ENCODE assay signal across 18 cellular contexts in the genomic region with DNA sequence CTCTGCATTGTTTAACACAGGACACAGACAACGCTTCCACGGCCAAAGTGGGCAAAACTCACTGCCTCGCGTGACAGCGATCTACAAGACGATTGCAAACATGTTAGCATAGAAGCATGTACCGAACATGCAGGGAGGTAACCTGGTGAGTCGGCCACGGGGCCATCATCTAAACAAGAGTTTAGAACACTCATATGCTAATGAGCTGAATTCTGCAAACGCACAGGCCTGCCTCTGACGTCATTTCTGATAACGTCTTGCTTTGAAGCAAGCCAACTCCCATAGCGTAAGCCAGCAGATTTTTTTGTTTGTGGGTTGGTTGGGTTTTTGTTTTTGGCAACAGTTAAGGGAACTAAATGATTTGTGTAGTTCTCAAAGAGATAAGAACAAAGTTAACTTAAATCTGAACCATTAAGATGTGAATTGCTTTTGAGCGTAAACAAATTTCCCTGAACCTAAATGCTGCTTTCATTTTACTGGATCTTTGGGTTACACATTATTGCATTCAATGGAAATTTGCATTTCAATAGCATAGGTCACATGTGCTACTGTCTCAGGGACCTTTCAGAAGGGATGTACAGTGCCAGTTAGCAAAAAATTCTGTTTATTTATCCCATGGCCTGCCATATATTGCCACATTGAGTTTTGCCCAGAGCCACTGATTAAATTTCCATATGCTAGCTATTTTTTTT.
A peak's percentile ranks its signal among the peaks of the same experiment; 100 is the strongest.
DNase-seq lines count a peak whose midpoint lies in the region; ATAC-seq and TF ChIP-seq lines count a peak whose summit lies in the region.
"Had no signal": no experiment of that assay in that cellular context is flagged by ENCODE, and none has a peak within 500 bp of the region (broad histone marks: within the 10 kb centered on the region; RNA-seq: fewer than 3 reads in every experiment).

No MANE protein-coding gene starts in this region.

- no peak overlapping the region for H2BK5ac ChIP-seq in mesendoderm (ENCODE audit: low read length)

- peaks cover 37% of the 10 kb centered on the region for H3K4me1 Mint-ChIP-seq in glutamatergic neuron (ENCODE audit: low read depth, unreplicated experiment)

- H4K5ac ChIP-seq in mesendoderm (ENCODE audit: low read length): no peak overlapping the region

- H3K27me3 ChIP-seq in testis (no peaks in the 10 kb centered on the region), mesendoderm (ENCODE audit: insufficient read depth, low read length, poor library complexity) (peaks cover under 1% of the 10 kb centered on the region)

- no peak overlapping the region for H3K4me3 ChIP-seq in testis
- no peak overlapping the region for H3K4me3 ChIP-seq in mesendoderm (ENCODE audit: low read length)

- no peak for TF ChIP-seq POLR2A in testis (IDR thresholded peaks at IDR 0.05)

- H2BK15ac ChIP-seq in mesendoderm (replicated peaks; ENCODE audit: low read depth): no peak overlapping the region

- H3K79me1 ChIP-seq in mesendoderm (ENCODE audit: low read length): no peaks in the 10 kb centered on the region

- H3K56ac ChIP-seq in mesendoderm (ENCODE audit: low read length): no peak overlapping the region

- no peak for TF ChIP-seq CTCF in glutamatergic neuron (IDR thresholded peaks at IDR 0.05; ENCODE audit: partially characterized antibody, unreplicated experiment)
- TF ChIP-seq CTCF in testis (IDR thresholded peaks at IDR 0.05): no peak

- H3K4me1 ChIP-seq in testis (peaks cover 4% of the 10 kb centered on the region), mesendoderm (ENCODE audit: control insufficient read depth, low read depth, low read length) (no peaks in the 10 kb centered on the region)

- 50 to 56% methylated on average over 14 of the region's 14 CpGs for WGBS in testis, 2 donors
- no CpG with 5 or more reads among the region's 14 CpGs for WGBS in mesendoderm (ENCODE audit: extremely low coverage, insufficient coverage, low lambda C conversion rate)

- no peaks in the 10 kb centered on the region for H3K36me3 ChIP-seq in testis (ENCODE audit: low read depth, missing control alignments)
- H3K36me3 ChIP-seq in mesendoderm (ENCODE audit: control insufficient read depth, insufficient read depth, low read length): no peaks in the 10 kb centered on the region

- peaks cover 9% of the 10 kb centered on the region for H3K27me3 Mint-ChIP-seq in glutamatergic neuron (ENCODE audit: unreplicated experiment)

- intact Hi-C loops in left ventricle myocardium superior (cut with micrococcal nuclease) (no loop called here), Right ventricle myocardium inferior (cut with DNase I) (loop anchor here (5.0 kb wide), 1 partner anchor 185 kb away; a partner anchor contains a TSS), testis (cut with DNase I; ENCODE audit: low total_unique reads) (loop anchor here (10.0 kb wide), 1 partner anchor 123 kb away; no protein-coding TSS in a partner anchor)

- no peak overlapping the region for H3K4ac ChIP-seq in mesendoderm (ENCODE audit: low read depth, low read length)

- H3K27ac ChIP-seq in testis: no peak overlapping the region
- H3K27ac ChIP-seq in mesendoderm (ENCODE audit: low read depth, low read length): no peak overlapping the region

- H2AK5ac ChIP-seq in mesendoderm (ENCODE audit: low read length): no peak overlapping the region

- no peak overlapping the region for H3K18ac ChIP-seq in mesendoderm (ENCODE audit: low read length)

- H3K4me3 Mint-ChIP-seq in glutamatergic neuron (ENCODE audit: unreplicated experiment): peak overlapping the region; percentile 14

- no peak overlapping the region for H4K8ac ChIP-seq in mesendoderm (ENCODE audit: low read depth, low read length)

- ATAC-seq in left ventricle myocardium superior (peak; percentile 6), Right ventricle myocardium inferior (no peak)
- ATAC-seq: esophagus mucosa had no signal

- no peaks in the 10 kb centered on the region for H3K79me2 ChIP-seq in mesendoderm (ENCODE audit: control insufficient read depth, insufficient read depth, low read length)

- peak; percentile 28 for DNase-seq in left ventricle myocardium superior
- no peak for DNase-seq in Right ventricle myocardium inferior (ENCODE audit: missing footprints)
- peak; percentile 98 for DNase-seq in amniotic epithelial cell (ENCODE audit: low read depth)
- DNase-seq in glutamatergic neuron: no peak
- peak; percentile 34 for DNase-seq in testis
- no peak for DNase-seq in AG08396 (ENCODE audit: low spot score)
- no peak for DNase-seq in mesendoderm
- no peak for DNase-seq in HT-29 (ENCODE audit: low spot score)
- DNase-seq: activated CD8-positive, alpha-beta memory T cell treated with anti-CD3 and anti-CD28 coated beads for 24 hours; activated naive CD4-positive, alpha-beta T cell; AML-193; DND-41; NCI-H1048; NCI-H510A treated with DMSO at 0.1 percent for 48 hours; RPMI8226; stimulated activated naive CD4-positive, alpha-beta T cell; T-helper 9 cell had no signal

- H3K23ac ChIP-seq in mesendoderm (ENCODE audit: low read length): no peak overlapping the region

- H3K27ac Mint-ChIP-seq in glutamatergic neuron (ENCODE audit: unreplicated experiment): peak overlapping the region; percentile 31

- peaks cover 10% of the 10 kb centered on the region for H3K9me3 Mint-ChIP-seq in glutamatergic neuron (ENCODE audit: unreplicated experiment)

- H3K9ac ChIP-seq in mesendoderm (ENCODE audit: low read length): no peak overlapping the region

- H2BK120ac ChIP-seq in mesendoderm (ENCODE audit: low read depth, low read length): no peak overlapping the region

- no peak overlapping the region for H3K4me2 ChIP-seq in mesendoderm (ENCODE audit: low read length)

- no peaks in the 10 kb centered on the region for H3K36me3 Mint-ChIP-seq in glutamatergic neuron (ENCODE audit: unreplicated experiment)

- no peaks in the 10 kb centered on the region for H3K9me3 ChIP-seq in testis

Comparison
In these comparisons a context has a peak if more than half of its experiments do, and no peak if none do; other contexts are left out.
1. DNase-seq: peak in left ventricle myocardium superior (single experiment), amniotic epithelial cell (single experiment) and testis (single experiment); none in Right ventricle myocardium inferior (single experiment), glutamatergic neuron (single experiment), AG08396 (single experiment), mesendoderm (single experiment) and HT-29 (single experiment).